13 cellular contexts compared by ENCODE assay signal in genomic region chr6:129440691-129441090, GRCh38.
A peak's percentile ranks its signal among the peaks of the same experiment; 100 is the strongest.
DNase-seq lines count a peak whose midpoint lies in the region; ATAC-seq and TF ChIP-seq lines count a peak whose summit lies in the region.
"Had no signal": no experiment of that assay in that cellular context is flagged by ENCODE, and none has a peak within 500 bp of the region (broad histone marks: within the 10 kb centered on the region; RNA-seq: fewer than 3 reads in every experiment).

No MANE protein-coding gene starts in this region.

- H3K9me3 Mint-ChIP-seq in activated naive CD8-positive, alpha-beta T cell treated with anti-CD3 and anti-CD28 coated beads, Interleukin-2, amount 50 U/mL, for 24 hours: no peaks in the 10 kb centered on the region
- H3K9me3 Mint-ChIP-seq: activated T-cell treated with anti-CD3 and anti-CD28 coated beads, Interleukin-2, amount 50 U/mL, for 24 hours; stimulated activated effector memory CD8-positive, alpha-beta T cell treated with anti-CD3 and anti-CD28 coated beads, Interleukin-12 subunit alpha, Interleukin-12 subunit beta, amount 100 ng/mL, for 72 hours had no signal

- intact Hi-C loops in posterior vena cava (cut with DNase I): no loop called here

- no peak for TF ChIP-seq CTCF in fibroblast of the aortic adventitia (IDR thresholded peaks at IDR 0.05; ENCODE audit: insufficient read depth, low read length)

- H3K27ac Mint-ChIP-seq in activated naive CD8-positive, alpha-beta T cell treated with anti-CD3 and anti-CD28 coated beads, Interleukin-2, amount 50 U/mL, for 24 hours: no peak overlapping the region
- H3K27ac Mint-ChIP-seq: activated T-cell treated with anti-CD3 and anti-CD28 coated beads, Interleukin-2, amount 50 U/mL, for 24 hours; stimulated activated effector memory CD8-positive, alpha-beta T cell treated with anti-CD3 and anti-CD28 coated beads, Interleukin-12 subunit alpha, Interleukin-12 subunit beta, amount 100 ng/mL, for 72 hours had no signal

- no peak overlapping the region for H3K4me3 Mint-ChIP-seq in activated naive CD8-positive, alpha-beta T cell treated with anti-CD3 and anti-CD28 coated beads, Interleukin-2, amount 50 U/mL, for 24 hours
- H3K4me3 Mint-ChIP-seq: activated T-cell treated with anti-CD3 and anti-CD28 coated beads, Interleukin-2, amount 50 U/mL, for 24 hours; stimulated activated effector memory CD8-positive, alpha-beta T cell treated with anti-CD3 and anti-CD28 coated beads, Interleukin-12 subunit alpha, Interleukin-12 subunit beta, amount 100 ng/mL, for 72 hours had no signal

- H3K4me1 Mint-ChIP-seq in activated naive CD8-positive, alpha-beta T cell treated with anti-CD3 and anti-CD28 coated beads, Interleukin-2, amount 50 U/mL, for 24 hours: peaks cover 27% of the 10 kb centered on the region
- H3K4me1 Mint-ChIP-seq: stimulated activated effector memory CD8-positive, alpha-beta T cell treated with anti-CD3 and anti-CD28 coated beads, Interleukin-12 subunit alpha, Interleukin-12 subunit beta, amount 100 ng/mL, for 72 hours had no signal

- no peak overlapping the region for H3K4me3 ChIP-seq in fibroblast of the aortic adventitia (ENCODE audit: low read depth, low read length)
- H3K4me3 ChIP-seq: sigmoid colon had no signal

- H3K27me3 Mint-ChIP-seq in activated naive CD8-positive, alpha-beta T cell treated with anti-CD3 and anti-CD28 coated beads, Interleukin-2, amount 50 U/mL, for 24 hours: no peaks in the 10 kb centered on the region
- H3K27me3 Mint-ChIP-seq: activated T-cell treated with anti-CD3 and anti-CD28 coated beads, Interleukin-2, amount 50 U/mL, for 24 hours had no signal

- DNase-seq in NCI-H146 (lab: John Stamatoyannopoulos, UW) (peak; percentile 8), NCI-H146 treated with DMSO at 0.1 percent for 48 hours (lab: John Stamatoyannopoulos, UW; ENCODE audit: unreplicated experiment) (no peak), SK-N-DZ (ENCODE audit: low spot score) (peak; percentile 72), fibroblast of the aortic adventitia (ENCODE audit: low read depth) (peak; percentile 43), posterior vena cava (ENCODE audit: low spot score) (peak; percentile 41), mesenteric fat pad (ENCODE audit: low spot score) (no peak)
- DNase-seq in activated naive CD8-positive, alpha-beta T cell treated with anti-CD3 and anti-CD28 coated beads, Interleukin-2, amount 50 U/mL, for 24 hours: no peak
- DNase-seq in activated effector memory CD4-positive, alpha-beta T cell treated with anti-CD3 and anti-CD28 coated beads, Interleukin-2, amount 50 U/mL, for 16 hours: no peak
- DNase-seq: activated T-cell treated with anti-CD3 and anti-CD28 coated beads, Interleukin-2, amount 50 U/mL, for 24 hours; left colon; NCI-H1417; sigmoid colon had no signal

- ATAC-seq in activated naive CD8-positive, alpha-beta T cell treated with anti-CD3 and anti-CD28 coated beads, Interleukin-2, amount 50 U/mL, for 24 hours: no peak
- ATAC-seq: left colon; stimulated activated effector memory CD8-positive, alpha-beta T cell treated with anti-CD3 and anti-CD28 coated beads, Interleukin-12 subunit alpha, Interleukin-12 subunit beta, amount 100 ng/mL, for 72 hours had no signal

- peaks cover 1% of the 10 kb centered on the region for H3K36me3 Mint-ChIP-seq in activated naive CD8-positive, alpha-beta T cell treated with anti-CD3 and anti-CD28 coated beads, Interleukin-2, amount 50 U/mL, for 24 hours (ENCODE audit: low read depth)
- H3K36me3 Mint-ChIP-seq: stimulated activated effector memory CD8-positive, alpha-beta T cell treated with anti-CD3 and anti-CD28 coated beads, Interleukin-12 subunit alpha, Interleukin-12 subunit beta, amount 100 ng/mL, for 72 hours had no signal

Comparison
In these comparisons a context has a peak if more than half of its experiments do, and no peak if none do; other contexts are left out.
1. DNase-seq: peak in NCI-H146 (single experiment), SK-N-DZ (single experiment), fibroblast of the aortic adventitia (single experiment) and posterior vena cava (single experiment); none in NCI-H146 treated with DMSO at 0.1 percent for 48 hours (single experiment), activated naive CD8-positive, alpha-beta T cell treated with anti-CD3 and anti-CD28 coated beads, Interleukin-2, amount 50 U/mL, for 24 hours (single experiment), mesenteric fat pad (single experiment) and activated effector memory CD4-positive, alpha-beta T cell treated with anti-CD3 and anti-CD28 coated beads, Interleukin-2, amount 50 U/mL, for 16 hours (single experiment).